ENCODE assay signal across 1 cellular context in genomic region chr12:114655934-114656697, GRCh38.
TF ChIP-seq lines count a peak whose summit lies in the region.

No MANE protein-coding gene starts in this region.

TF ChIP-seq in HEK293, 187 proteins besides CTCF, POLR2A, EP300 and RAD21 (continued from another document and continues in another):
- TF ChIP-seq PBX3 (CRISPR knock-in tag; IDR thresholded peaks at IDR 0.05) (no peak), ZNF777 (tag by site-specific recombination; IDR thresholded peaks at IDR 0.05; ENCODE audit: borderline replicate concordance) (no peak), ZNF580 (tag by site-specific recombination; IDR thresholded peaks at IDR 0.05) (peak; percentile 79), ZNF843 (tag by site-specific recombination; IDR thresholded peaks at IDR 0.05) (peak; percentile 99), HOXA7 (CRISPR knock-in tag; IDR thresholded peaks at IDR 0.05; ENCODE audit: borderline replicate concordance) (no peak), GLI2 (tag by site-specific recombination; IDR thresholded peaks at IDR 0.05; ENCODE audit: borderline replicate concordance, low read depth) (peak; percentile 93), ZNF449 (tag by site-specific recombination; IDR thresholded peaks at IDR 0.05) (peak; percentile 44; the same call in 1 of the 2 replicates), ZNF610 (tag by site-specific recombination; IDR thresholded peaks at IDR 0.05; ENCODE audit: borderline replicate concordance) (peak; percentile 69; the same call in 1 of the 2 replicates), ZBTB10 (tag by site-specific recombination; IDR thresholded peaks at IDR 0.05) (no peak), MYNN (tag by site-specific recombination; IDR thresholded peaks at IDR 0.05; ENCODE audit: borderline replicate concordance) (no peak), ZNF623 (tag by site-specific recombination; IDR thresholded peaks at IDR 0.05) (no peak), ZBTB8A (tag by site-specific recombination; IDR thresholded peaks at IDR 0.05) (peak; percentile 92), ZNF248 (tag by site-specific recombination; IDR thresholded peaks at IDR 0.05) (no peak), ZNF513 (tag by site-specific recombination; IDR thresholded peaks at IDR 0.05) (no peak), ZNF521 (tag by site-specific recombination; IDR thresholded peaks at IDR 0.05) (no peak), ZNF704 (tag by site-specific recombination; IDR thresholded peaks at IDR 0.05) (no peak), ZNF518A (tag by site-specific recombination; conservative IDR thresholded peaks at IDR 0.05; ENCODE audit: low read depth) (no peak; the same call in 1 of the 2 replicates), ZXDB (tag by site-specific recombination; IDR thresholded peaks at IDR 0.05) (peak; percentile 82), ZNF433 (tag by site-specific recombination; IDR thresholded peaks at IDR 0.05; ENCODE audit: low read depth) (no peak), RBAK (tag by site-specific recombination; IDR thresholded peaks at IDR 0.05) (no peak), ZNF423 (tag by site-specific recombination; IDR thresholded peaks at IDR 0.05) (peak; percentile 33), ZNF510 (tag by site-specific recombination; IDR thresholded peaks at IDR 0.05; ENCODE audit: insufficient replicate concordance) (no peak), ZNF596 (tag by site-specific recombination; IDR thresholded peaks at IDR 0.05) (peak; percentile 45; the same call in 1 of the 2 replicates), ZNF664 (tag by site-specific recombination; IDR thresholded peaks at IDR 0.05) (no peak), KLF10 (tag by site-specific recombination; IDR thresholded peaks at IDR 0.05) (peak; percentile 63), ZNF350 (tag by site-specific recombination; IDR thresholded peaks at IDR 0.05) (no peak), ZBTB21 (tag by site-specific recombination; IDR thresholded peaks at IDR 0.05) (peak; percentile 88), ZNF558 (tag by site-specific recombination; IDR thresholded peaks at IDR 0.05) (no peak), ZNF488 (tag by site-specific recombination; IDR thresholded peaks at IDR 0.05) (peak; percentile 94), ZNF133 (tag by site-specific recombination; IDR thresholded peaks at IDR 0.05) (no peak), PRDM6 (tag by site-specific recombination; IDR thresholded peaks at IDR 0.05) (peak; percentile 71), ZNF280C (tag by site-specific recombination; IDR thresholded peaks at IDR 0.05) (no peak), ZNF394 (tag by site-specific recombination; IDR thresholded peaks at IDR 0.05; ENCODE audit: borderline replicate concordance) (peak; percentile 64; the same call in 1 of the 2 replicates), ZNF335 (tag by site-specific recombination; conservative IDR thresholded peaks at IDR 0.05) (0 out of 2 replicates have a peak, but pooled peaks have one; percentile 14), ZFHX2 (tag by site-specific recombination; conservative IDR thresholded peaks at IDR 0.05) (peak; percentile 78), OSR2 (tag by site-specific recombination; IDR thresholded peaks at IDR 0.05) (peak; percentile 98), ZNF16 (tag by site-specific recombination; IDR thresholded peaks at IDR 0.05; ENCODE audit: low read depth) (no peak), TRIM28 (IDR thresholded peaks at IDR 0.05; ENCODE audit: borderline replicate concordance, low read length) (peak; percentile 56; the same call in 1 of the 2 replicates), ZNF76 (tag by site-specific recombination; IDR thresholded peaks at IDR 0.05; ENCODE audit: borderline replicate concordance, low read depth) (no peak), ZBTB1 (tag by site-specific recombination; IDR thresholded peaks at IDR 0.05) (peak; percentile 81; the same call in 1 of the 2 replicates), ZNF560 (tag by site-specific recombination; IDR thresholded peaks at IDR 0.05; ENCODE audit: borderline replicate concordance) (no peak), ZBTB17 (tag by site-specific recombination; IDR thresholded peaks at IDR 0.05) (peak; percentile 62; the same call in 1 of the 2 replicates), GLIS1 (tag by site-specific recombination; IDR thresholded peaks at IDR 0.05) (peak; percentile 95), ZNF404 (tag by site-specific recombination; IDR thresholded peaks at IDR 0.05) (no peak), ZNF121 (tag by site-specific recombination; IDR thresholded peaks at IDR 0.05) (no peak), ZNF707 (tag by site-specific recombination; IDR thresholded peaks at IDR 0.05) (no peak)
